Comparison of ENCODE assay signal across 27 cellular contexts in genomic region chr2:129827251-129827894, GRCh38.
DNase-seq lines count a peak whose midpoint lies in the region; ATAC-seq, FAIRE-seq and TF ChIP-seq lines count a peak whose summit lies in the region.
"Had no signal": no experiment of that assay in that cellular context is flagged by ENCODE, and none has a peak within 500 bp of the region (broad histone marks: within the 10 kb centered on the region; RNA-seq: fewer than 3 reads in every experiment).

No MANE protein-coding gene starts in this region.

- H2AK5ac ChIP-seq in neuronal stem cell (ENCODE audit: low read depth, low read length) = no peak overlapping the region

- no peak overlapping the region for H3K4me2 ChIP-seq in K562 (ENCODE audit: insufficient read depth, low read length)
- H3K4me2 ChIP-seq in neuronal stem cell (ENCODE audit: insufficient read depth, low read length, poor library complexity, severe bottlenecking) = no peak overlapping the region
- H3K4me2 ChIP-seq: A549 had no signal

- peaks cover 3 to 22% of the 10 kb centered on the region in 2 experiments; a peak in 3 of 5 replicates for H3K27me3 ChIP-seq in K562 (ENCODE audit: control insufficient read depth in 2 of 2, insufficient read depth in 2 of 2, low read length in 2 of 2)
- H3K27me3 ChIP-seq in neuronal stem cell (ENCODE audit: control insufficient read depth in 3 of 3, insufficient read depth in 3 of 3, low read depth in 1 of 3, low read length in 3 of 3) = peaks cover 0 to 2% (median 0%) of the 10 kb centered on the region in 3 experiments
- H3K27me3 ChIP-seq: ascending aorta, neutrophil, suprapubic skin, vagina had no signal

- peak; percentile 93 for ATAC-seq in K562
- ATAC-seq: A549; activated T-helper 17 cell treated with anti-CD3 and anti-CD28 coated beads, Interleukin-2, amount 50 U/mL, for 72 hours had no signal

- no peaks in the 10 kb centered on the region for H3K79me2 ChIP-seq in K562 (ENCODE audit: control insufficient read depth, insufficient read depth, low read length)

- peak overlapping the region; percentile 94 for H3K18ac ChIP-seq in neuronal stem cell (ENCODE audit: low read length)

- H3K36me3 ChIP-seq in ES-I3 (ENCODE audit: insufficient read depth, low read length) (no peaks in the 10 kb centered on the region), K562 (ENCODE audit: control insufficient read depth, insufficient read depth, low read length) (no peaks in the 10 kb centered on the region), neuronal stem cell (replicated peaks in 1 of 2; ENCODE audit: control insufficient read depth in 2 of 2, insufficient read depth in 2 of 2, low read length in 2 of 2) (no peaks in the 10 kb centered on the region)
- H3K36me3 ChIP-seq: ascending aorta, neutrophil, suprapubic skin, vagina had no signal

- no peak overlapping the region for H2BK12ac ChIP-seq in neuronal stem cell (ENCODE audit: low read length)

- no peak overlapping the region for H3K23ac ChIP-seq in neuronal stem cell (ENCODE audit: low read depth, low read length, poor library complexity)

- no peak overlapping the region for H3K14ac ChIP-seq in neuronal stem cell (ENCODE audit: low read length)

- no peak overlapping the region for H4K8ac ChIP-seq in neuronal stem cell (ENCODE audit: low read depth, low read length)

- no peaks in the 10 kb centered on the region for H3K79me1 ChIP-seq in neuronal stem cell (ENCODE audit: low read depth, low read length)

- H3K9me3 ChIP-seq in ES-I3 (ENCODE audit: control insufficient read depth, insufficient read depth, low read length) = no peaks in the 10 kb centered on the region
- H3K9me3 ChIP-seq in K562 (replicated peaks; ENCODE audit: control insufficient read depth, insufficient read depth, low read depth, low read length) = no peaks in the 10 kb centered on the region
- no peaks in the 10 kb centered on the region for H3K9me3 ChIP-seq in neuronal stem cell (replicated peaks in 1 of 2; ENCODE audit: control insufficient read depth in 2 of 2, insufficient read depth in 1 of 2, low read depth in 1 of 2, low read length in 2 of 2)
- H3K9me3 ChIP-seq: ascending aorta, neutrophil, suprapubic skin, vagina had no signal

- peak overlapping the region; percentile 8 for H2BK15ac ChIP-seq in neuronal stem cell (ENCODE audit: low read length)

- H3K4ac ChIP-seq in neuronal stem cell (ENCODE audit: low read length) = no peak overlapping the region

- DNase-seq in K562 (ENCODE audit: extremely low read depth in 1 of 4, low spot score in 3 of 4) (peak in 2 of 4 experiments; percentile 14 to 16), iPS-NIHi11 (ENCODE audit: low spot score) (peak; percentile 77), neuronal stem cell (ENCODE audit: low spot score) (no peak), nucleus accumbens (lab: John Stamatoyannopoulos, UW) (no peak), erythroblast (lab: John Stamatoyannopoulos, UW) (no peak), immature natural killer cell (no peak)
- no peak for DNase-seq in activated CD4-positive, CD25-positive, alpha-beta regulatory T cell (lab: John Stamatoyannopoulos, UW)
- DNase-seq: activated CD4-positive, alpha-beta memory T cell treated with anti-CD3 and anti-CD28 coated beads for 36 hours; activated CD8-positive, alpha-beta memory T cell treated with anti-CD3 and anti-CD28 coated beads, Interleukin-2, amount 50 U/mL, for 48 hours; CD8-positive, alpha-beta memory T cell; central memory CD4-positive, alpha-beta T cell; DMS153; GM23248; left ventricle myocardium inferior; MV-4-11; NCI-H2171; NCI-H69 had no signal

- no peak overlapping the region for H3K27ac ChIP-seq in K562 (ENCODE audit: extremely low read depth, low read depth, low read length)
- no peak overlapping the region for H3K27ac ChIP-seq in neuronal stem cell (replicated peaks; ENCODE audit: low read length)
- H3K27ac ChIP-seq: A549, ascending aorta, GM23248, left ventricle myocardium inferior, neutrophil, suprapubic skin, vagina had no signal

- no peak overlapping the region for H3K27ac Mint-ChIP-seq in immature natural killer cell
- H3K27ac Mint-ChIP-seq: activated CD4-positive, alpha-beta memory T cell treated with anti-CD3 and anti-CD28 coated beads for 36 hours; activated naive CD4-positive, alpha-beta T cell treated with anti-CD3 and anti-CD28 coated beads, Interleukin-2, amount 50 U/mL, for 24 hours; activated T-helper 17 cell treated with anti-CD3 and anti-CD28 coated beads, Interleukin-2, amount 50 U/mL, for 72 hours; dendritic cell treated with granulocyte-macrophage colony-stimulating factor and Interleukin-4, amounts not matched to agents 40 ng/mL and 50 ng/mL, for 4 days had no signal

- H3K9me1 ChIP-seq in K562 (ENCODE audit: control insufficient read depth, insufficient read depth, low read length) = no peaks in the 10 kb centered on the region

- H2BK5ac ChIP-seq in neuronal stem cell (ENCODE audit: low read length) = no peak overlapping the region

- no peaks in the 10 kb centered on the region for H3K4me1 Mint-ChIP-seq in immature natural killer cell
- H3K4me1 Mint-ChIP-seq: activated naive CD4-positive, alpha-beta T cell treated with anti-CD3 and anti-CD28 coated beads, Interleukin-2, amount 50 U/mL, for 24 hours; activated T-helper 17 cell treated with anti-CD3 and anti-CD28 coated beads, Interleukin-2, amount 50 U/mL, for 72 hours; CD8-positive, alpha-beta memory T cell had no signal

- H2AFZ ChIP-seq in K562 (ENCODE audit: low read depth, low read length) (no peak overlapping the region), neuronal stem cell (ENCODE audit: low read length) (peak overlapping the region; percentile 56)
- H2AFZ ChIP-seq: GM23248 had no signal

- no peak for TF ChIP-seq POLR2A in K562 (conservative IDR thresholded peaks at IDR 0.05)
- no peak for TF ChIP-seq POLR2A in erythroblast (IDR thresholded peaks at IDR 0.05; ENCODE audit: low read length)

- H4K20me1 ChIP-seq in K562 (replicated peaks; ENCODE audit: control insufficient read depth, insufficient read depth, low read length) = no peaks in the 10 kb centered on the region

- no TSS peak for BruUV-seq in K562 (replicated peaks; lab: Mats Ljungman, UMichigan)

- CTCF ChIA-PET in K562 (lab: Yijun Ruan, JAX; ENCODE audit: low intra/inter-chr PET ratio) = no interaction called here

- intact Hi-C loops in K562 (cut with micrococcal nuclease) = no loop called here

- peaks cover 0 to 4% (median 2%) of the 10 kb centered on the region in 3 donors for H3K27me3 Mint-ChIP-seq in immature natural killer cell (ENCODE audit: low read depth in 3 of 3)

- in situ Hi-C loops in K562 (cut with MboI) = no loop called here

- H3K4me3 Mint-ChIP-seq in immature natural killer cell = no peak overlapping the region
- H3K4me3 Mint-ChIP-seq: activated CD4-positive, alpha-beta memory T cell treated with anti-CD3 and anti-CD28 coated beads for 36 hours; activated naive CD4-positive, alpha-beta T cell treated with anti-CD3 and anti-CD28 coated beads, Interleukin-2, amount 50 U/mL, for 24 hours; activated T-helper 17 cell treated with anti-CD3 and anti-CD28 coated beads, Interleukin-2, amount 50 U/mL, for 72 hours; CD8-positive, alpha-beta memory T cell; dendritic cell treated with granulocyte-macrophage colony-stimulating factor and Interleukin-4, amounts not matched to agents 40 ng/mL and 50 ng/mL, for 4 days had no signal

- no peaks in the 10 kb centered on the region for H3K36me3 Mint-ChIP-seq in immature natural killer cell

- H3K9ac ChIP-seq in ES-I3 (ENCODE audit: low read depth, low read length) (peak overlapping the region; percentile 28; the same call in 1 of the 2 replicates), K562 (ENCODE audit: insufficient read depth in 1 of 2, low read depth in 2 of 2, low read length in 2 of 2) (no peak overlapping the region; a peak in 1 of 4 replicates), neuronal stem cell (ENCODE audit: low read depth, low read length, poor library complexity) (peak overlapping the region; percentile 45)
- H3K9ac ChIP-seq: GM23248 had no signal

- TF ChIP-seq EP300 in K562 (IDR thresholded peaks at IDR 0.05; ENCODE audit: low read length) = no peak

- H3K4me1 ChIP-seq in ES-I3 (ENCODE audit: insufficient read depth, low read length) = peaks cover 4% of the 10 kb centered on the region; the same call in 1 of the 2 replicates
- peaks cover 0 to 2% of the 10 kb centered on the region in 2 experiments; a peak in 1 of 5 replicates for H3K4me1 ChIP-seq in K562 (replicated peaks in 1 of 2; ENCODE audit: control insufficient read depth in 2 of 2, insufficient read depth in 2 of 2, low read length in 2 of 2)
- peaks cover 0 to 7% of the 10 kb centered on the region in 2 donors for H3K4me1 ChIP-seq in neuronal stem cell (ENCODE audit: control insufficient read depth in 2 of 2, insufficient read depth in 1 of 2, low read depth in 1 of 2, low read length in 2 of 2)
- H3K4me1 ChIP-seq: A549, ascending aorta, left ventricle myocardium inferior, suprapubic skin, vagina had no signal

- peak in 1 of 3 experiments; percentile 31; a peak in 1 of 6 replicates for TF ChIP-seq CTCF in K562 (IDR thresholded peaks at IDR 0.05 in 2 of 3, conservative IDR thresholded peaks at IDR 0.05 in 1 of 3; ENCODE audit: insufficient read depth in 2 of 3, low read depth in 1 of 3, low read length in 3 of 3)

- peaks cover 0 to 6% (median 1%) of the 10 kb centered on the region in 6 donors for H3K9me3 Mint-ChIP-seq in immature natural killer cell

- TF ChIP-seq RAD21 in K562 (CRISPR knock-in tag; conservative IDR thresholded peaks at IDR 0.05 in 1 of 2, IDR thresholded peaks at IDR 0.05 in 1 of 2) = no peak

- H2BK120ac ChIP-seq in neuronal stem cell (ENCODE audit: low read depth, low read length) = peak overlapping the region; percentile 47

- H4K91ac ChIP-seq in neuronal stem cell (ENCODE audit: low read depth, low read length, poor library complexity) = no peak overlapping the region

- no peak for FAIRE-seq in K562 (lab: Jason Lieb, UNC)
- FAIRE-seq: A549, G401.6 had no signal

- POLR2A ChIA-PET in K562 (lab: Yijun Ruan, JAX) = no interaction called here

- H3K4me3 ChIP-seq in K562 = no peak overlapping the region
- no peak overlapping the region for H3K4me3 ChIP-seq in neuronal stem cell (ENCODE audit: low read length in 2 of 2)
- H3K4me3 ChIP-seq: A549, ascending aorta, GM23248, left ventricle myocardium inferior, suprapubic skin, vagina had no signal

- 2% methylated on average over 18 of the region's 28 CpGs for WGBS in K562 (ENCODE audit: insufficient coverage, low coverage, missing lambda C conversion rate)
- WGBS in neuronal stem cell (ENCODE audit: extremely low coverage in 2 of 2, insufficient read length in 2 of 2, insufficient replicate concordance in 1 of 2), 2 donors = no CpG with 5 or more reads among the region's 28 CpGs

Comparison
In these comparisons a context has a peak if more than half of its experiments do, and no peak if none do; other contexts are left out.
1. H3K9ac ChIP-seq: peak in ES-I3 (single experiment) and neuronal stem cell (single experiment); none in K562 (0 of 2).